8 cellular contexts compared by ENCODE assay signal in the genomic region with DNA sequence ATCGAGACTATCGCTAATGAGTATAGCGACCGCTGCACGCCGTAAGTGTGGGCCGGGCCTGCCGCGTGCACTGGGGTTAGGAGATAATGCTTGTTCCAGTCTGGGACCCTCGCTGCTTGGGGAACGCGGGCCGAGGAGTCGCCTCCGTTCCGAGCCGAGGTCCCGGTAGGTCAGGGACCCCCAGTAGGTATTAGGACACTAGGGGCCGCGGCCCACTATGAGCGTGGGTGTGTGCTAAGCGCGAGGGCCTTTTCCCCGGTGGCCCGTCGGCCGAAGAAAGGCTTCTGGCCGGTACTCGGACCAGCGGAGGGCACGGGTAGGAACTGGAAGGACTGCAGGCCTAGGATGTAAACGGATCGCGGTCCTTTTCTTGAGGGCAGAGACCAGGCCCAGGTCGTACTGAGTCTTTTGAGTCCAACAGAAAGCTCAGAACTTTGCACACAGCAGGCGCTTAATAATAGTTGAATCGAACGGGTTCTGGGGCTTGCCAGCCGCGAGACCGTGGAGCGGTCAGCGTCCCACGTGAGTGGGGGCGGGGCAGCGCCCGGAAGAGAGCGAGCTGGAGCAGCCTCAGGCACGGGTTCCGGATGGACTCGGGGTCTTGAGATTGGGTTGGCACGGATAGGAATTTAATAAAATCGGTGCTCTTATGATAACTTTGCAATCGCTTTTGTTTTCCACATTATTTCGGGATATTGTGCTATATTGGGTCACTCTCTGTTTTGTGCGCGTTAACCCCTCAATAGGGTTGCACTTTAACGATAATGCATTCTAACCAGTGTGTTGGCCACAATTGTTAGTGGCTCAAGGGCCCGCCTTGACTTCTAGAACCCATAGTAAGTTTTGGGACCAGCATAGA. TPM values are rescaled to one million over a fixed set of nuclear protein-coding genes. Genes with fewer than 3 reads are reported as not detected.
DNase-seq lines count a peak whose midpoint lies in the region; ATAC-seq, FAIRE-seq and TF ChIP-seq lines count a peak whose summit lies in the region.

No MANE protein-coding gene starts in this region.

- H3K79me2 ChIP-seq in K562 (ENCODE audit: control insufficient read depth, insufficient read depth, low read length), result peaks cover 79% of the 10 kb centered on the region

- ATAC-seq in GM21515 (IDR thresholded peaks at IDR 0.05; ENCODE audit: unreplicated experiment) (peak; percentile 34), K562 (peak; percentile 70)

- no peak for TF ChIP-seq POLR2A in K562 (conservative IDR thresholded peaks at IDR 0.05)

- TSS peak; percentile 41 for BruUV-seq in K562 (replicated peaks; lab: Mats Ljungman, UMichigan)

- H3K27ac ChIP-seq in K562 (ENCODE audit: extremely low read depth, low read depth, low read length) (peak overlapping the region; percentile 96), skeletal muscle tissue (ENCODE audit: low read depth, low read length) (peak overlapping the region; percentile 98)

- H3K9me3 ChIP-seq in K562 (replicated peaks; ENCODE audit: control insufficient read depth, insufficient read depth, low read depth, low read length) (no peaks in the 10 kb centered on the region), iPS-18c (ENCODE audit: control insufficient read depth, insufficient read depth, low read length) (no peaks in the 10 kb centered on the region), skeletal muscle tissue (ENCODE audit: control insufficient read depth in 3 of 3, low read length in 3 of 3) (no peaks in the 10 kb centered on the region)

- peak overlapping the region; percentile 97 to 100 for H3K9ac ChIP-seq in K562 (ENCODE audit: insufficient read depth in 1 of 2, low read depth in 2 of 2, low read length in 2 of 2)
- peak overlapping the region; percentile 98 to 99 (median 99) for H3K9ac ChIP-seq in skeletal muscle tissue (ENCODE audit: low read depth in 1 of 3, low read length in 3 of 3)

- POLR2A ChIA-PET in K562 (lab: Yijun Ruan, JAX), result interaction anchor here (0.6 to 3.5 kb wide), 19 partner anchors 8 to 545 kb away, joined by 3 to 24 read pairs (median 4); a partner anchor contains a TSS

- CTCF ChIA-PET in K562 (lab: Yijun Ruan, JAX; ENCODE audit: low intra/inter-chr PET ratio), result no interaction called here

- DNase-seq in ELF-1 (ENCODE audit: low read depth, low spot score) (peak; percentile 75), HuH-7 (ENCODE audit: low spot score) (peak; percentile 53), T1000 (lab: John Stamatoyannopoulos, UW) (peak; percentile 30), K562 (ENCODE audit: extremely low read depth in 1 of 4, low spot score in 3 of 4) (peak; percentile 63 to 82 (median 71)), NCI-H187 treated with DMSO at 0.1 percent for 48 hours (lab: John Stamatoyannopoulos, UW) (no peak)

- no peaks in the 10 kb centered on the region for H3K9me1 ChIP-seq in K562 (ENCODE audit: control insufficient read depth, insufficient read depth, low read length)

- H3K27me3 ChIP-seq in K562 (ENCODE audit: control insufficient read depth in 2 of 2, insufficient read depth in 2 of 2, low read length in 2 of 2) (no peaks in the 10 kb centered on the region), skeletal muscle tissue (ENCODE audit: control insufficient read depth in 3 of 3, insufficient read depth in 3 of 3, low read length in 3 of 3) (no peaks in the 10 kb centered on the region)

- under 1% methylated on average over 59 of the region's 59 CpGs for WGBS in K562 (ENCODE audit: insufficient coverage, low coverage, missing lambda C conversion rate)

- H2AFZ ChIP-seq in K562 (ENCODE audit: low read depth, low read length), result peak overlapping the region; percentile 77

- no peak for FAIRE-seq in K562 (lab: Jason Lieb, UNC)

- TF ChIP-seq CTCF in K562 (IDR thresholded peaks at IDR 0.05 in 2 of 3, conservative IDR thresholded peaks at IDR 0.05 in 1 of 3; ENCODE audit: insufficient read depth in 2 of 3, low read depth in 1 of 3, low read length in 3 of 3), result no peak

- no peak for TF ChIP-seq RAD21 in K562 (CRISPR knock-in tag; conservative IDR thresholded peaks at IDR 0.05 in 1 of 2, IDR thresholded peaks at IDR 0.05 in 1 of 2)

- intact Hi-C loops in K562 (cut with micrococcal nuclease), result loop anchor here (5.0 kb wide), 1 partner anchor 105 kb away; no protein-coding TSS in a partner anchor

- no peak for TF ChIP-seq EP300 in K562 (IDR thresholded peaks at IDR 0.05; ENCODE audit: low read length)

- peaks cover 37% of the 10 kb centered on the region for H3K36me3 ChIP-seq in K562 (ENCODE audit: control insufficient read depth, insufficient read depth, low read length)
- H3K36me3 ChIP-seq in skeletal muscle tissue (ENCODE audit: control insufficient read depth in 3 of 3, insufficient read depth in 3 of 3, low read length in 3 of 3), result peaks cover 0 to 4% (median 0%) of the 10 kb centered on the region in 3 donors

- H3K4me3 ChIP-seq in K562, result peak overlapping the region; percentile 81
- peak overlapping the region; percentile 96 for H3K4me3 ChIP-seq in iPS-18c (ENCODE audit: insufficient read depth, low read depth, low read length)
- peak overlapping the region; percentile 93 to 97 (median 94) for H3K4me3 ChIP-seq in skeletal muscle tissue (ENCODE audit: low read length in 3 of 3)

- H4K20me1 ChIP-seq in K562 (replicated peaks; ENCODE audit: control insufficient read depth, insufficient read depth, low read length), result peaks cover 22% of the 10 kb centered on the region

- peak overlapping the region; percentile 95 for H3K4me2 ChIP-seq in K562 (ENCODE audit: insufficient read depth, low read length)

- H3K4me1 ChIP-seq in K562 (replicated peaks in 1 of 2; ENCODE audit: control insufficient read depth in 2 of 2, insufficient read depth in 2 of 2, low read length in 2 of 2) (peaks cover 13 to 32% of the 10 kb centered on the region in 2 experiments; a peak in 4 of 5 replicates), skeletal muscle tissue (ENCODE audit: control insufficient read depth in 3 of 3, insufficient read depth in 3 of 3, low read length in 3 of 3) (peaks cover 28 to 41% (median 37%) of the 10 kb centered on the region in 3 donors)

- in situ Hi-C loops in K562 (cut with MboI), result no loop called here

TF ChIP-seq in K562, 482 proteins besides CTCF, POLR2A, EP300 and RAD21 (continues in another document):
- TF ChIP-seq RUNX1 (IDR thresholded peaks at IDR 0.05; ENCODE audit: low read depth) (no peak), HDAC8 (tag; IDR thresholded peaks at IDR 0.05) (no peak), ELF1 (tag; IDR thresholded peaks at IDR 0.05) (peak; percentile 85), SMARCE1 (IDR thresholded peaks at IDR 0.05) (peak; percentile 24; the same call in 1 of the 2 replicates), PHF20 (IDR thresholded peaks at IDR 0.05; ENCODE audit: partially characterized antibody) (no peak), HOXB6 (CRISPR knock-in tag; IDR thresholded peaks at IDR 0.05; ENCODE audit: borderline replicate concordance) (no peak), ELF4 (CRISPR knock-in tag; IDR thresholded peaks at IDR 0.05) (0 out of 2 replicates have a peak, but pooled peaks have one; percentile 38), TOE1 (IDR thresholded peaks at IDR 0.05; ENCODE audit: borderline replicate concordance) (no peak), TOE1 (CRISPR knock-in tag; IDR thresholded peaks at IDR 0.05; ENCODE audit: borderline replicate concordance, low read depth) (no peak)

RNA-seq across cellular contexts. Expression of a gene that starts 0.7 kb away (rescaled TPM):
- total RNA-seq in K562 (2011; cell fraction: chromatin; rRNA removed; ENCODE audit: low replicate concordance), result 32.9 and 85.4 TPM in 2 replicates
- 16.3 and 16.7 TPM in 2 replicates for total RNA-seq in K562 (2011; cell fraction: nucleolus; rRNA removed)
- 26.3 and 29.2 TPM in 2 replicates for total RNA-seq in K562 (2011; cell fraction: nucleoplasm; rRNA removed)
- 115 and 123 TPM in 2 replicates for total RNA-seq in K562 (2014; rRNA removed)
- total RNA-seq in K562 (2014; rRNA removed; fragmentation: Illumina TruSeq; extraction: Trizol), result 286 and 341 TPM in 2 replicates
- total RNA-seq in K562 (2015; rRNA removed; fragmentation: Illumina TruSeq; extraction: Trizol), result 187 and 222 TPM in 2 replicates
- 274 and 277 TPM in 2 replicates for total RNA-seq in K562 (2021)
- polyA plus RNA-seq in K562 (2011; rRNA removed), result 76.7 and 148 TPM in 2 replicates
- polyA plus RNA-seq in K562 (2011; cell fraction: cytosol; rRNA removed), result 19.8 and 23.2 TPM in 2 replicates
- 14.9 and 22.1 TPM in 2 replicates for polyA plus RNA-seq in K562 (2011; cell fraction: nucleus; rRNA removed)
- polyA plus RNA-seq in K562 (2012), result 104 and 175 TPM in 2 replicates
- polyA plus RNA-seq in K562 (2014; fragmentation: Illumina TruSeq; extraction: Trizol), result 132 and 161 TPM in 2 replicates
- 10 to 100 TPM; 90.3 to 93.0 TPM for polyA plus RNA-seq in K562 (2014; fragmentation: Nextera tagmentation; extraction: Ambion mirVana)
- polyA plus RNA-seq in K562 (2014; rRNA removed), result 118 and 128 TPM in 2 replicates
- polyA minus RNA-seq in K562 (2011; rRNA and poly(A)+ RNA removed), result 210 and 254 TPM in 2 replicates
- polyA minus RNA-seq in K562 (2011; cell fraction: cytosol; rRNA and poly(A)+ RNA removed), result 77.0 and 111 TPM in 2 replicates
- polyA minus RNA-seq in K562 (2011; cell fraction: nucleus; rRNA and poly(A)+ RNA removed), result 14.8 and 31.1 TPM in 2 replicates
- 59.0 TPM for total RNA-seq in skeletal muscle tissue

RNA-seq across cellular contexts. Expression of a gene that starts 26.2 kb away (rescaled TPM):
- total RNA-seq in K562 (2011; cell fraction: chromatin; rRNA removed; ENCODE audit: low replicate concordance), result 5.5 and 11.3 TPM in 2 replicates
- total RNA-seq in K562 (2011; cell fraction: nucleolus; rRNA removed), result 8.7 and 9.8 TPM in 2 replicates
- 9.6 and 10.3 TPM in 2 replicates for total RNA-seq in K562 (2011; cell fraction: nucleoplasm; rRNA removed)
- total RNA-seq in K562 (2014; rRNA removed) (11.9 and 15.4 TPM in 2 replicates), K562 (2014; rRNA removed; fragmentation: Illumina TruSeq; extraction: Trizol) (51.8 and 65.9 TPM in 2 replicates), K562 (2015; rRNA removed; fragmentation: Illumina TruSeq; extraction: Trizol) (43.6 and 45.5 TPM in 2 replicates), K562 (2021) (34.9 and 37.6 TPM in 2 replicates), skeletal muscle tissue (11.0 TPM)
- polyA plus RNA-seq in K562 (2011; rRNA removed) (78.7 and 85.1 TPM in 2 replicates), K562 (2014; fragmentation: Illumina TruSeq; extraction: Trizol) (58.4 and 69.8 TPM in 2 replicates), K562 (2014; fragmentation: Nextera tagmentation; extraction: Ambion mirVana) (100 to 1,000 TPM; 144 to 146 TPM), K562 (2014; rRNA removed) (46.6 and 47.2 TPM in 2 replicates)
- polyA plus RNA-seq in K562 (2011; cell fraction: cytosol; rRNA removed), result 43.7 and 46.9 TPM in 2 replicates
- 15.9 and 16.3 TPM in 2 replicates for polyA plus RNA-seq in K562 (2011; cell fraction: nucleus; rRNA removed)
- polyA plus RNA-seq in K562 (2012), result 43.2 and 76.9 TPM in 2 replicates
- polyA minus RNA-seq in K562 (2011; rRNA and poly(A)+ RNA removed), result 27.9 and 30.5 TPM in 2 replicates
- 15.1 and 15.7 TPM in 2 replicates for polyA minus RNA-seq in K562 (2011; cell fraction: cytosol; rRNA and poly(A)+ RNA removed)
- polyA minus RNA-seq in K562 (2011; cell fraction: nucleus; rRNA and poly(A)+ RNA removed), result 1.6 and 5.8 TPM in 2 replicates
